Comparison of ENCODE assay signal across 12 cellular contexts in genomic region chr12:57832966-57833365, GRCh38. TPM values are rescaled to one million over a fixed set of nuclear protein-coding genes. Genes with fewer than 3 reads are reported as not detected.
DNase-seq lines count a peak whose midpoint lies in the region; ATAC-seq and TF ChIP-seq lines count a peak whose summit lies in the region.
"Had no signal": no experiment of that assay in that cellular context is flagged by ENCODE, and none has a peak within 500 bp of the region (broad histone marks: within the 10 kb centered on the region; RNA-seq: fewer than 3 reads in every experiment).

No MANE protein-coding gene starts in this region.

- H3K79me2 ChIP-seq in osteoblast (ENCODE audit: insufficient read depth, low read length) = peaks cover 96% of the 10 kb centered on the region

- H3K4me2 ChIP-seq in BLaER1 = peak overlapping the region; percentile 86
- H3K4me2 ChIP-seq in osteoblast (ENCODE audit: insufficient read depth, low read length) = peak overlapping the region; percentile 50

- H3K4me1 Mint-ChIP-seq in activated CD8-positive, alpha-beta memory T cell treated with anti-CD3 and anti-CD28 coated beads, Interleukin-2, amount 10 ng/mL, durations not matched to agents 7 days and 5 days = peaks cover 63% of the 10 kb centered on the region

- H3K4me1 ChIP-seq in BLaER1 (peaks cover 69% of the 10 kb centered on the region), osteoblast (ENCODE audit: insufficient read depth, low read length) (peaks cover 54% of the 10 kb centered on the region)

- intact Hi-C loops in dorsolateral prefrontal cortex (cut with DNase I) = loop anchor here (2.0 to 5.0 kb wide), 2 partner anchors 51 to 72 kb away; partner anchors contain the start of gene TSFM (in 1 of the 2)

- no peak overlapping the region for H3K4me3 Mint-ChIP-seq in activated CD8-positive, alpha-beta memory T cell treated with anti-CD3 and anti-CD28 coated beads, Interleukin-2, amount 10 ng/mL, durations not matched to agents 7 days and 5 days

- H3K27ac ChIP-seq in BLaER1 (peak overlapping the region; percentile 54; the same call in 1 of the 2 replicates), dorsolateral prefrontal cortex (peak overlapping the region in 55 of 59 donors; percentile 0 to 100 (median 63)), osteoblast (ENCODE audit: low read depth, low read length) (peak overlapping the region; percentile 50)

- no peaks in the 10 kb centered on the region for H3K9me3 Mint-ChIP-seq in activated CD8-positive, alpha-beta memory T cell treated with anti-CD3 and anti-CD28 coated beads, Interleukin-2, amount 10 ng/mL, durations not matched to agents 7 days and 5 days (ENCODE audit: low read depth)

- no peak overlapping the region for H3K27ac Mint-ChIP-seq in activated CD8-positive, alpha-beta memory T cell treated with anti-CD3 and anti-CD28 coated beads, Interleukin-2, amount 10 ng/mL, durations not matched to agents 7 days and 5 days

- H3K9me3 ChIP-seq in BLaER1 = no peaks in the 10 kb centered on the region
- no peaks in the 10 kb centered on the region for H3K9me3 ChIP-seq in osteoblast (ENCODE audit: low read depth, low read length)

- no peak overlapping the region for H2AFZ ChIP-seq in osteoblast (ENCODE audit: low read length)

- peaks cover 7% of the 10 kb centered on the region for H3K36me3 Mint-ChIP-seq in activated CD8-positive, alpha-beta memory T cell treated with anti-CD3 and anti-CD28 coated beads, Interleukin-2, amount 10 ng/mL, durations not matched to agents 7 days and 5 days

- no peak overlapping the region for H3K4me3 ChIP-seq in BLaER1
- H3K4me3 ChIP-seq in dorsolateral prefrontal cortex = peak overlapping the region in 19 of 59 donors; percentile 5 to 45 (median 26)
- peak overlapping the region; percentile 10 for H3K4me3 ChIP-seq in osteoblast (ENCODE audit: insufficient read depth, low read length)
- H3K4me3 ChIP-seq: skin epidermis had no signal

- ATAC-seq in HG02610 (IDR thresholded peaks at IDR 0.05; ENCODE audit: unreplicated experiment) = no peak
- no peak for ATAC-seq in activated CD8-positive, alpha-beta memory T cell treated with anti-CD3 and anti-CD28 coated beads, Interleukin-2, amount 10 ng/mL, durations not matched to agents 7 days and 5 days

- TF ChIP-seq CTCF in dorsolateral prefrontal cortex (IDR thresholded peaks at IDR 0.05 in 54 of 56, conservative IDR thresholded peaks at IDR 0.05 in 2 of 56; ENCODE audit: low read depth in 1 of 56, partially characterized antibody in 56 of 56) (no peak), osteoblast (IDR thresholded peaks at IDR 0.05; ENCODE audit: extremely low read depth, low read depth, low read length) (no peak)

- peaks cover 100% of the 10 kb centered on the region for H4K20me1 ChIP-seq in BLaER1
- H4K20me1 ChIP-seq in osteoblast (ENCODE audit: insufficient read depth, low read length) = peaks cover 88% of the 10 kb centered on the region

- no peaks in the 10 kb centered on the region for H3K27me3 Mint-ChIP-seq in activated CD8-positive, alpha-beta memory T cell treated with anti-CD3 and anti-CD28 coated beads, Interleukin-2, amount 10 ng/mL, durations not matched to agents 7 days and 5 days

- H3K36me3 ChIP-seq in BLaER1 (peaks cover 34% of the 10 kb centered on the region), osteoblast (ENCODE audit: insufficient read depth, low read length) (peaks cover 17% of the 10 kb centered on the region)

- H3K27me3 ChIP-seq in BLaER1 (no peaks in the 10 kb centered on the region), dorsolateral prefrontal cortex (no peaks in the 10 kb centered on the region), osteoblast (ENCODE audit: insufficient read depth, low read length) (no peaks in the 10 kb centered on the region)

- DNase-seq in LHCN-M2 (ENCODE audit: low read depth) = peak; percentile 53
- no peak for DNase-seq in dorsolateral prefrontal cortex
- peak; percentile 66 for DNase-seq in osteoblast (ENCODE audit: insufficient read length, low spot score, missing footprints)
- DNase-seq in activated gamma-delta T cell (lab: John Stamatoyannopoulos, UW) = no peak
- no peak for DNase-seq in DMS114 treated with DMSO at 0.1 percent for 48 hours (lab: John Stamatoyannopoulos, UW; ENCODE audit: unreplicated experiment)
- no peak for DNase-seq in activated CD8-positive, alpha-beta memory T cell treated with anti-CD3 and anti-CD28 coated beads, Interleukin-2, amount 10 ng/mL, durations not matched to agents 7 days and 5 days
- DNase-seq: activated naive CD4-positive, alpha-beta T cell; NCI-H1436; trophoblast cell had no signal

- 0 out of 2 replicates have a peak overlapping the region, but pooled peaks have one; percentile 25 for H3K9ac ChIP-seq in BLaER1

- CTCF ChIA-PET in activated CD8-positive, alpha-beta memory T cell treated with anti-CD3 and anti-CD28 coated beads, Interleukin-2, amount 10 ng/mL, durations not matched to agents 7 days and 5 days (lab: Charles Lee) = interaction anchor here (0.6 to 7.7 kb wide), 13 partner anchors 12 to 121 kb away, joined by 3 to 68 read pairs (median 4); partner anchors contain the start of genes ATP23, CTDSP2 and TSFM

RNA-seq across cellular contexts. Expression of gene CTDSP2, which starts 13.6 kb away (rescaled TPM):
- total RNA-seq in LHCN-M2 (2014; rRNA removed) (24.3 and 31.9 TPM in 2 replicates), dorsolateral prefrontal cortex (100 to 1,000 TPM in 102 of 120 experiments, 10 to 100 TPM in 18; 77.9 to 209 (median 117) TPM), osteoblast (105 and 116 TPM in 2 replicates)
- 47.8 TPM for polyA plus RNA-seq in LHCN-M2 (2012)
- total RNA-seq in activated CD8-positive, alpha-beta memory T cell treated with anti-CD3 and anti-CD28 coated beads, Interleukin-2, amount 10 ng/mL, durations not matched to agents 7 days and 5 days = 100 to 1,000 TPM in 1 of 2 experiments, 10 to 100 TPM in 1; 76.2 to 103 TPM

RNA-seq across cellular contexts. Expression of gene AVIL, which starts 14.4 kb away (rescaled TPM):
- 0.57 and 0.58 TPM in 2 replicates for total RNA-seq in LHCN-M2 (2014; rRNA removed)
- 0.35 TPM for polyA plus RNA-seq in LHCN-M2 (2012)
- 10 to 100 TPM in 35 of 120 experiments, 1 to 10 TPM in 85; 2.1 to 25.8 (median 7.4) TPM for total RNA-seq in dorsolateral prefrontal cortex
- total RNA-seq in osteoblast = 5.4 and 7.1 TPM in 2 replicates
- total RNA-seq in activated CD8-positive, alpha-beta memory T cell treated with anti-CD3 and anti-CD28 coated beads, Interleukin-2, amount 10 ng/mL, durations not matched to agents 7 days and 5 days = 1 to 10 TPM in 1 of 2 experiments, under 1 TPM in 1; 0.79 to 2.0 TPM

RNA-seq across cellular contexts. Expression of gene TSFM, which starts 50.4 kb away (rescaled TPM):
- total RNA-seq in LHCN-M2 (2014; rRNA removed) (26.5 and 31.3 TPM in 2 replicates), dorsolateral prefrontal cortex (10 to 100 TPM; 21.9 to 57.1 (median 35.3) TPM), osteoblast (18.1 and 18.3 TPM in 2 replicates)
- 31.3 TPM for polyA plus RNA-seq in LHCN-M2 (2012)
- 10 to 100 TPM; 32.2 to 45.8 TPM for total RNA-seq in activated CD8-positive, alpha-beta memory T cell treated with anti-CD3 and anti-CD28 coated beads, Interleukin-2, amount 10 ng/mL, durations not matched to agents 7 days and 5 days

Comparison
In these comparisons a context has a peak if more than half of its experiments do, and no peak if none do; other contexts are left out.
1. DNase-seq: peak in LHCN-M2 (single experiment) and osteoblast (single experiment); none in dorsolateral prefrontal cortex (0 of 10), activated gamma-delta T cell (single experiment), DMS114 treated with DMSO at 0.1 percent for 48 hours (single experiment) and activated CD8-positive, alpha-beta memory T cell treated with anti-CD3 and anti-CD28 coated beads, Interleukin-2, amount 10 ng/mL, durations not matched to agents 7 days and 5 days (single experiment).
2. Peak in every context shown above with its lines, with median percentiles within 50 percentile points of each other: H3K27ac ChIP-seq.